ENCODE assay signal across 21 cellular contexts in genomic region chr5:133744030-133744645, GRCh38.
A peak's percentile ranks its signal among the peaks of the same experiment; 100 is the strongest.
DNase-seq lines count a peak whose midpoint lies in the region; ATAC-seq and TF ChIP-seq lines count a peak whose summit lies in the region.
"Had no signal": no experiment of that assay in that cellular context is flagged by ENCODE, and none has a peak within 500 bp of the region (broad histone marks: within the 10 kb centered on the region; RNA-seq: fewer than 3 reads in every experiment).

No MANE protein-coding gene starts in this region.

- H3K4me1 ChIP-seq in left lung: no peaks in the 10 kb centered on the region
- H3K4me1 ChIP-seq: esophagus squamous epithelium, lower lobe of right lung, prostate gland, tibial artery had no signal

- no peaks in the 10 kb centered on the region for H3K9me3 ChIP-seq in left lung
- H3K9me3 ChIP-seq: esophagus squamous epithelium, gastrocnemius medialis, lower lobe of right lung, prostate gland, tibial artery had no signal

- no peak overlapping the region for H3K4me3 ChIP-seq in left lung
- H3K4me3 ChIP-seq: esophagus squamous epithelium, gastrocnemius medialis, lower lobe of right lung, MG63, prostate gland, tibial artery had no signal

- ATAC-seq in left lung: no peak
- ATAC-seq: effector memory CD8-positive, alpha-beta T cell; lower lobe of right lung had no signal

- H3K27ac Mint-ChIP-seq in IgD-negative memory B cell (peak overlapping the region in 2 of 3 donors; percentile 38 to 60), brain (peak overlapping the region in 3 of 5 experiments; percentile 20 to 51 (median 25))
- H3K27ac Mint-ChIP-seq: effector memory CD8-positive, alpha-beta T cell; stimulated activated naive CD8-positive, alpha-beta T cell treated with anti-CD3 and anti-CD28 coated beads, Interleukin-15, Interleukin-2, amounts not matched to agents 100 ng/mL and 50 ng/mL, for 24 hours had no signal

- peaks cover 13% of the 10 kb centered on the region for H3K27me3 Mint-ChIP-seq in IgD-negative memory B cell
- peaks cover 5% of the 10 kb centered on the region for H3K27me3 Mint-ChIP-seq in brain

- H3K27me3 ChIP-seq in left lung: no peaks in the 10 kb centered on the region
- H3K27me3 ChIP-seq: gastrocnemius medialis, MG63, tibial artery had no signal

- peaks cover 0 to 5% (median 3%) of the 10 kb centered on the region in 3 donors for H3K4me1 Mint-ChIP-seq in IgD-negative memory B cell
- H3K4me1 Mint-ChIP-seq in brain: peaks cover 40% of the 10 kb centered on the region

- DNase-seq in activated CD4-positive, alpha-beta T cell treated with anti-CD3 and anti-CD28 coated beads for 48 hours: peak; percentile 12
- DNase-seq in activated CD4-positive, alpha-beta T cell treated with anti-CD3 and anti-CD28 coated beads, Interleukin-2, amount 50 U/mL, for 1 hour: no peak
- DNase-seq in putamen (ENCODE audit: low spot score) (peak; percentile 70), SHP77 treated with DMSO at 0.1 percent for 48 hours (lab: John Stamatoyannopoulos, UW) (no peak), left lung (no peak), NAMALWA (ENCODE audit: low spot score) (no peak)
- DNase-seq: effector memory CD8-positive, alpha-beta T cell; EL; esophagus squamous epithelium; gastrocnemius medialis; IMR-90; lower lobe of right lung; MG63; NCI-H524; T-helper 9 cell; tibial artery had no signal

- H3K36me3 ChIP-seq in left lung: no peaks in the 10 kb centered on the region
- H3K36me3 ChIP-seq: esophagus squamous epithelium, gastrocnemius medialis, lower lobe of right lung, MG63, prostate gland, tibial artery had no signal

- H3K4me3 Mint-ChIP-seq in IgD-negative memory B cell (no peak overlapping the region), brain (peak overlapping the region in 1 of 5 experiments; percentile 19)
- H3K4me3 Mint-ChIP-seq: effector memory CD8-positive, alpha-beta T cell; stimulated activated naive CD8-positive, alpha-beta T cell treated with anti-CD3 and anti-CD28 coated beads, Interleukin-15, Interleukin-2, amounts not matched to agents 100 ng/mL and 50 ng/mL, for 24 hours had no signal

- TF ChIP-seq CTCF in brain (conservative IDR thresholded peaks at IDR 0.05) (no peak), left lung (IDR thresholded peaks at IDR 0.05) (no peak)

- H3K9me3 Mint-ChIP-seq in IgD-negative memory B cell: no peaks in the 10 kb centered on the region
- H3K9me3 Mint-ChIP-seq in brain: peaks cover 0 to 3% (median 0%) of the 10 kb centered on the region in 5 experiments
- H3K9me3 Mint-ChIP-seq: effector memory CD8-positive, alpha-beta T cell; stimulated activated naive CD8-positive, alpha-beta T cell treated with anti-CD3 and anti-CD28 coated beads, Interleukin-15, Interleukin-2, amounts not matched to agents 100 ng/mL and 50 ng/mL, for 24 hours had no signal

- no peak overlapping the region for H3K27ac ChIP-seq in left lung
- H3K27ac ChIP-seq: C4-2B, esophagus squamous epithelium, gastrocnemius medialis, lower lobe of right lung, prostate gland, tibial artery had no signal

- H3K36me3 Mint-ChIP-seq in IgD-negative memory B cell: peaks cover 3% of the 10 kb centered on the region
- no peaks in the 10 kb centered on the region for H3K36me3 Mint-ChIP-seq in brain

- intact Hi-C loops in left lung (cut with DNase I): no loop called here

Comparison
In these comparisons a context has a peak if more than half of its experiments do, and no peak if none do; other contexts are left out.
1. DNase-seq: peak in activated CD4-positive, alpha-beta T cell treated with anti-CD3 and anti-CD28 coated beads for 48 hours (single experiment) and putamen (single experiment); none in activated CD4-positive, alpha-beta T cell treated with anti-CD3 and anti-CD28 coated beads, Interleukin-2, amount 50 U/mL, for 1 hour (single experiment), SHP77 treated with DMSO at 0.1 percent for 48 hours (single experiment), left lung (0 of 2) and NAMALWA (single experiment).